In genomic region chr3:181613813-181614212, GRCh38 we compare ENCODE assay signal across 19 cellular contexts.
DNase-seq lines count a peak whose midpoint lies in the region; ATAC-seq and TF ChIP-seq lines count a peak whose summit lies in the region.
"Had no signal": no experiment of that assay in that cellular context is flagged by ENCODE, and none has a peak within 500 bp of the region (broad histone marks: within the 10 kb centered on the region; RNA-seq: fewer than 3 reads in every experiment).

No MANE protein-coding gene starts in this region.

- WGBS in ectodermal cell, 2 experiments: 83% methylated on average over 1 of the region's 1 CpG; no CpG with 5 or more reads in 1 of the 2 experiments

- peak; percentile 28 for DNase-seq in SK-N-DZ (ENCODE audit: low spot score)
- DNase-seq in medulla oblongata (ENCODE audit: extremely low spot score): peak; percentile 66
- peak in 2 of 49 donors; percentile 27 to 35 for DNase-seq in substantia nigra (lab: John Stamatoyannopoulos, UW)
- DNase-seq in OCI-LY7 (ENCODE audit: low spot score): no peak
- no peak for DNase-seq in NCI-H2029 (lab: John Stamatoyannopoulos, UW)
- DNase-seq: CD8-positive, alpha-beta memory T cell; DMS79; HFFc6; KG1; NCI-H1417 treated with DMSO at 0.1 percent for 48 hours; NCI-H187 treated with DMSO at 0.1 percent for 48 hours; NCI-H226; NCI-H524 treated with DMSO at 0.1 percent for 48 hours; SHP77 had no signal

- intact Hi-C loops in OCI-LY7 (cut with micrococcal nuclease; ENCODE audit: unreplicated experiment): no loop called here

- H3K27ac ChIP-seq in ectodermal cell (ENCODE audit: insufficient read depth, low read depth, low read length, poor library complexity, severe bottlenecking) (no peak overlapping the region), substantia nigra (ENCODE audit: low read depth, low read length, poor library complexity, severe bottlenecking) (peak overlapping the region; percentile 72), OCI-LY7 (ENCODE audit: low read depth, low read length, poor library complexity, severe bottlenecking) (no peak overlapping the region)
- H3K27ac ChIP-seq: BLaER1 treated with 17β-estradiol and CSF1 and Interleukin-3, amounts not matched to agents 10 nM and 100 nM had no signal

- H3K36me3 ChIP-seq in ectodermal cell (ENCODE audit: control insufficient read depth, insufficient read depth, low read length) (no peaks in the 10 kb centered on the region), OCI-LY7 (ENCODE audit: insufficient read depth, low read length) (no peaks in the 10 kb centered on the region)
- H3K36me3 ChIP-seq: BLaER1 treated with 17β-estradiol and CSF1 and Interleukin-3, amounts not matched to agents 10 nM and 100 nM had no signal

- H3K4me3 ChIP-seq in ectodermal cell (ENCODE audit: insufficient read depth, low read depth, low read length) (peak overlapping the region; percentile 9), OCI-LY7 (ENCODE audit: low read depth, low read length, poor library complexity, severe bottlenecking) (no peak overlapping the region)
- H3K4me3 ChIP-seq: BLaER1 treated with 17β-estradiol and CSF1 and Interleukin-3, amounts not matched to agents 10 nM and 100 nM had no signal

- no peaks in the 10 kb centered on the region for H3K9me3 ChIP-seq in ectodermal cell (ENCODE audit: control insufficient read depth, low read length)
- no peaks in the 10 kb centered on the region for H3K9me3 ChIP-seq in OCI-LY7 (ENCODE audit: low read length)
- H3K9me3 ChIP-seq: BLaER1 treated with 17β-estradiol and CSF1 and Interleukin-3, amounts not matched to agents 10 nM and 100 nM had no signal

- no peak overlapping the region for H2AFZ ChIP-seq in OCI-LY7 (ENCODE audit: low read length)

- POLR2A ChIA-PET in OCI-LY7 (lab: Charles Lee): interaction anchor here (1.1 kb wide), 1 partner anchor 8 kb away, joined by 3 read pairs; no protein-coding TSS in a partner anchor

- H3K4me1 ChIP-seq in ectodermal cell (ENCODE audit: control insufficient read depth, insufficient read depth, low read length) (peaks cover 26% of the 10 kb centered on the region), OCI-LY7 (ENCODE audit: insufficient read depth, low read length, poor library complexity, severe bottlenecking) (no peaks in the 10 kb centered on the region)

- BruUV-seq in OCI-LY7 (replicated peaks; lab: Mats Ljungman, UMichigan): no TSS peak

- H3K9me2 ChIP-seq in OCI-LY7 (ENCODE audit: insufficient read depth, low read length): no peaks in the 10 kb centered on the region

- no peaks in the 10 kb centered on the region for H3K27me3 ChIP-seq in ectodermal cell (ENCODE audit: control insufficient read depth, insufficient read depth, low read length, poor library complexity, severe bottlenecking)
- H3K27me3 ChIP-seq: BLaER1 treated with 17β-estradiol and CSF1 and Interleukin-3, amounts not matched to agents 10 nM and 100 nM had no signal

- no peaks in the 10 kb centered on the region for H3K79me2 ChIP-seq in OCI-LY7 (ENCODE audit: insufficient read depth, low read depth, low read length)

- ATAC-seq in HG03354 (IDR thresholded peaks at IDR 0.05; ENCODE audit: poor library complexity, severe bottlenecking, unreplicated experiment) (no peak), HG02938 (IDR thresholded peaks at IDR 0.05; ENCODE audit: unreplicated experiment) (no peak)
- ATAC-seq: SK-N-SH treated with all-trans-retinoic acid at 6 μM for 48 hours had no signal

- no peak for TF ChIP-seq CTCF in OCI-LY7 (conservative IDR thresholded peaks at IDR 0.05; ENCODE audit: low read length)

- no peak overlapping the region for H3K4me2 ChIP-seq in OCI-LY7 (ENCODE audit: low read length)
- H3K4me2 ChIP-seq: BLaER1 treated with 17β-estradiol and CSF1 and Interleukin-3, amounts not matched to agents 10 nM and 100 nM had no signal

- no peaks in the 10 kb centered on the region for H4K20me1 ChIP-seq in OCI-LY7 (ENCODE audit: insufficient read depth, low read length)
- H4K20me1 ChIP-seq: BLaER1 treated with 17β-estradiol and CSF1 and Interleukin-3, amounts not matched to agents 10 nM and 100 nM had no signal

- CTCF ChIA-PET in OCI-LY7 (lab: Charles Lee; ENCODE audit: unreplicated experiment): no interaction called here

Comparison
In these comparisons a context has a peak if more than half of its experiments do, and no peak if none do; other contexts are left out.
1. DNase-seq: peak in SK-N-DZ (single experiment) and medulla oblongata (single experiment); none in OCI-LY7 (single experiment) and NCI-H2029 (single experiment).